29 cellular contexts compared by ENCODE assay signal in genomic region chr13:38905081-38905480, GRCh38.
"Had no signal": no experiment of that assay in that cellular context is flagged by ENCODE, and none has a peak within 500 bp of the region (broad histone marks: within the 10 kb centered on the region; RNA-seq: fewer than 3 reads in every experiment).

No MANE protein-coding gene starts in this region.

- H3K4me3 ChIP-seq: gastrocnemius medialis, hepatocyte, ovary, right lobe of liver, testis, uterus had no signal

- H3K27me3 ChIP-seq: gastrocnemius medialis, hepatocyte, neutrophil, ovary, right lobe of liver, testis, uterus had no signal

- H3K9me3 Mint-ChIP-seq: endodermal cell; mesothelial cell of epicardium; nephron progenitor cell; T-helper 1 cell treated with Interleukin-12 subunit alpha and Interleukin-12 subunit beta and Interleukin-4 antibody, amounts not matched to agents 30 μg/mL and 1 μg/mL, for 36 hours had no signal

- H3K27ac ChIP-seq: gastrocnemius medialis, hepatocyte, neutrophil, ovary, right lobe of liver, testis, uterus, WERI-Rb-1 had no signal

- H3K4me3 Mint-ChIP-seq: activated naive CD8-positive, alpha-beta T cell; endodermal cell; mesothelial cell of epicardium; naive B cell; nephron progenitor cell; T-helper 1 cell treated with Interleukin-12 subunit alpha and Interleukin-12 subunit beta and Interleukin-4 antibody, amounts not matched to agents 30 μg/mL and 1 μg/mL, for 36 hours had no signal

- H3K27ac Mint-ChIP-seq: activated naive CD8-positive, alpha-beta T cell; endodermal cell; mesothelial cell of epicardium; nephron progenitor cell; progenitor cell of endocrine pancreas; T-helper 1 cell treated with Interleukin-12 subunit alpha and Interleukin-12 subunit beta and Interleukin-4 antibody, amounts not matched to agents 30 μg/mL and 1 μg/mL, for 36 hours had no signal

- DNase-seq: activated CD4-positive, alpha-beta T cell treated with anti-CD3 and anti-CD28 coated beads for 48 hours; activated CD4-positive, alpha-beta T cell treated with anti-CD3 and anti-CD28 coated beads, Interleukin-2, amount 50 U/mL, for 48 hours; activated CD8-positive, alpha-beta memory T cell treated with anti-CD3 and anti-CD28 coated beads for 24 hours; activated effector memory CD4-positive, alpha-beta T cell treated with Interleukin-2 at 50 U/mL for 16 hours; activated naive CD4-positive, alpha-beta T cell treated with Interleukin-2 at 50 U/mL for 16 hours; anterior cingulate cortex; endodermal cell; gastrocnemius medialis; glutamatergic neuron; kidney; left colon; naive B cell; nephron progenitor cell; ovary; right lobe of liver; stimulated activated CD4-positive, alpha-beta T cell treated with anti-CD3 and anti-CD28 coated beads, Interleukin-12 subunit alpha, Interleukin-12 subunit beta, amount 100 ng/mL, for 4 hours; stimulated activated CD4-positive, alpha-beta T cell treated with anti-CD3 and anti-CD28 coated beads, Interleukin-4, amount 100 ng/mL, for 1 hour; stimulated activated naive CD8-positive, alpha-beta T cell treated with anti-CD3 and anti-CD28 coated beads, Interleukin-15, Interleukin-2, amounts not matched to agents 100 U/mL and 50 U/mL, for 24 hours; T1000; testis; uterus; WERI-Rb-1 had no signal

- H3K4me1 ChIP-seq: gastrocnemius medialis, right lobe of liver, testis, uterus had no signal

- H3K9me3 ChIP-seq: gastrocnemius medialis, neutrophil, ovary, right lobe of liver, testis, uterus had no signal

- H3K4me1 Mint-ChIP-seq: naive B cell had no signal

- H3K27me3 Mint-ChIP-seq: progenitor cell of endocrine pancreas had no signal

- ATAC-seq: activated CD4-positive, CD25-positive, alpha-beta regulatory T cell treated with anti-CD3 and anti-CD28 coated beads, Interleukin-2, amount 50 U/mL, for 24 hours; gastrocnemius medialis; left colon; right lobe of liver; stimulated activated naive CD8-positive, alpha-beta T cell treated with anti-CD3 and anti-CD28 coated beads, Interleukin-15, Interleukin-2, amounts not matched to agents 100 U/mL and 50 U/mL, for 24 hours had no signal

- H3K36me3 ChIP-seq: gastrocnemius medialis, neutrophil, ovary, right lobe of liver, uterus, WERI-Rb-1 had no signal

- H3K36me3 Mint-ChIP-seq: activated naive CD8-positive, alpha-beta T cell; mesothelial cell of epicardium; naive B cell had no signal
